Comparison of ENCODE assay signal across 1 cellular context in genomic region chr9:81132796-81133195, GRCh38.
TF ChIP-seq lines count a peak whose summit lies in the region.

No MANE protein-coding gene starts in this region.

TF ChIP-seq in IMR-90, 13 proteins besides CTCF, POLR2A, EP300 and RAD21 (continued from another document):
- TF ChIP-seq MAZ (IDR thresholded peaks at IDR 0.05; ENCODE audit: borderline replicate concordance, low read depth, low read length) (no peak), NFE2L2 (IDR thresholded peaks at IDR 0.05; ENCODE audit: low read depth, low read length) (no peak)
